In the genomic region with DNA sequence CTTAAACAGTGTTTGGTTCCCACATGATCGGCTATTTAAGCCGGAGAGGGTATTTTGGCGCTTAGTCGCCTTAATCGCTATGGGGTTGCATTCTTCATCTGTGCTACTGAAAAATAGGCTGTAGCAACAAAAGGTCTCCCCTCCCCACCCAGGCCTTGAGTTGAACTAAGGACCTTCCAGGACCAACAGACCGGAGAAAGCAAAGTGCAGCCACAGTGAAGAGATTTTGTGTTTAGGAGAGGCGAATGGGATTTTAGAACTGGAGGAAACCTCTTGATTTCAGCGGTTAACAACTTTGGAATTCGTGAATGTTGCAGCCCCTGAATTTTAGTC, we compare ENCODE assay signal across 8 cellular contexts. TPM values are rescaled to one million over a fixed set of nuclear protein-coding genes. Genes with fewer than 3 reads are reported as not detected.
DNase-seq lines count a peak whose midpoint lies in the region; ATAC-seq and TF ChIP-seq lines count a peak whose summit lies in the region.

No MANE protein-coding gene starts in this region.

- peaks cover 5 to 65% (median 31%) of the 10 kb centered on the region in 9 donors for H3K4me1 ChIP-seq in heart right ventricle
- no peaks in the 10 kb centered on the region for H3K4me1 ChIP-seq in urinary bladder (ENCODE audit: insufficient read depth)
- peaks cover 8% of the 10 kb centered on the region for H3K4me1 ChIP-seq in Karpas-422 (ENCODE audit: low read length)

- H4K20me1 ChIP-seq in Karpas-422 (ENCODE audit: insufficient read depth, low read depth, low read length) = no peaks in the 10 kb centered on the region; the same call in 1 of the 2 replicates

- peak overlapping the region; percentile 75 for H3K4me3 Mint-ChIP-seq in chondrocyte (ENCODE audit: unreplicated experiment)
- peak overlapping the region; percentile 85 for H3K4me3 Mint-ChIP-seq in mesothelial cell of epicardium

- H3K9me3 ChIP-seq in heart right ventricle (no peaks in the 10 kb centered on the region), Karpas-422 (ENCODE audit: low read length) (no peaks in the 10 kb centered on the region)

- H3K9me3 Mint-ChIP-seq in chondrocyte (ENCODE audit: low read depth) = no peaks in the 10 kb centered on the region
- H3K9me3 Mint-ChIP-seq in mesothelial cell of epicardium = no peaks in the 10 kb centered on the region

- 17 to 23% methylated on average over 9 of the region's 9 CpGs for WGBS in heart right ventricle, 2 donors
- WGBS in urinary bladder = 34% methylated on average over 9 of the region's 9 CpGs

- H3K36me3 ChIP-seq in heart right ventricle = no peaks in the 10 kb centered on the region
- H3K36me3 ChIP-seq in urinary bladder (ENCODE audit: insufficient read depth) = no peaks in the 10 kb centered on the region
- no peaks in the 10 kb centered on the region for H3K36me3 ChIP-seq in Karpas-422 (ENCODE audit: insufficient read depth, low read length)

- intact Hi-C loops in heart right ventricle (cut with DNase I) (loop anchor here in 6 of 10 donors (2.0 to 5.0 kb wide), 4 partner anchors 30 to 36 kb away; no protein-coding TSS in a partner anchor), Right ventricle myocardium superior (cut with DNase I) (loop anchor here (5.0 kb wide), 1 partner anchor 33 kb away; no protein-coding TSS in a partner anchor)

- H3K4me3 ChIP-seq in heart right ventricle (peak overlapping the region; percentile 60 to 94 (median 80)), urinary bladder (ENCODE audit: low read depth, low read length) (peak overlapping the region; percentile 69), Karpas-422 (ENCODE audit: low read length) (no peak overlapping the region)

- no peak overlapping the region for H3K27ac Mint-ChIP-seq in chondrocyte (ENCODE audit: unreplicated experiment)
- H3K27ac Mint-ChIP-seq in mesothelial cell of epicardium = peak overlapping the region; percentile 80

- H3K27me3 ChIP-seq in heart right ventricle (peaks cover 0 to 39% (median 0%) of the 10 kb centered on the region in 7 donors), Karpas-422 (ENCODE audit: low read length) (no peaks in the 10 kb centered on the region; the same call in 1 of the 2 replicates)

- H3K79me2 ChIP-seq in Karpas-422 (ENCODE audit: low read length) = no peaks in the 10 kb centered on the region

- ATAC-seq in heart right ventricle (no peak), Right ventricle myocardium superior (ENCODE audit: poor library complexity) (no peak)

- peaks cover 4% of the 10 kb centered on the region for H3K27me3 Mint-ChIP-seq in chondrocyte (ENCODE audit: low read depth)
- peaks cover 44% of the 10 kb centered on the region for H3K27me3 Mint-ChIP-seq in mesothelial cell of epicardium (ENCODE audit: low read depth)

- no peak for DNase-seq in heart right ventricle
- no peak for DNase-seq in Right ventricle myocardium superior
- DNase-seq in chondrocyte (ENCODE audit: low spot score) = no peak
- DNase-seq in mesothelial cell of epicardium (ENCODE audit: low spot score in 2 of 2, unreplicated experiment in 2 of 2) = no peak
- no peak for DNase-seq in middle frontal gyrus (ENCODE audit: extremely low spot score, low spot score)
- DNase-seq in Karpas-422 = no peak
- DNase-seq in hippocampal formation (lab: John Stamatoyannopoulos, UW) = no peak

- H3K9ac ChIP-seq in Karpas-422 (ENCODE audit: low read length) = no peak overlapping the region

- no peak overlapping the region for H2AFZ ChIP-seq in Karpas-422 (ENCODE audit: low read length)

- peak overlapping the region; percentile 64 to 97 (median 94) for H3K27ac ChIP-seq in heart right ventricle
- H3K27ac ChIP-seq in urinary bladder (ENCODE audit: low read depth) = no peak overlapping the region
- no peak overlapping the region for H3K27ac ChIP-seq in Karpas-422 (ENCODE audit: low read length)

- H3K9me2 ChIP-seq in Karpas-422 (replicated peaks; ENCODE audit: insufficient read depth, low read length) = no peaks in the 10 kb centered on the region

- H3K4me2 ChIP-seq in Karpas-422 (ENCODE audit: low read depth, low read length, poor library complexity, severe bottlenecking) = no peak overlapping the region

- H3K36me3 Mint-ChIP-seq in chondrocyte (ENCODE audit: low read depth) (no peaks in the 10 kb centered on the region), mesothelial cell of epicardium (no peaks in the 10 kb centered on the region)

- TF ChIP-seq CTCF in heart right ventricle (IDR thresholded peaks at IDR 0.05) = no peak
- no peak for TF ChIP-seq CTCF in chondrocyte (IDR thresholded peaks at IDR 0.05)
- no peak for TF ChIP-seq CTCF in mesothelial cell of epicardium (IDR thresholded peaks at IDR 0.05; ENCODE audit: unreplicated experiment)

- peaks cover 10% of the 10 kb centered on the region for H3K4me1 Mint-ChIP-seq in chondrocyte (ENCODE audit: low read depth)
- peaks cover 13% of the 10 kb centered on the region for H3K4me1 Mint-ChIP-seq in mesothelial cell of epicardium

RNA-seq across cellular contexts. Expression of gene ITGA6, which starts 1.4 kb away (rescaled TPM):
- total RNA-seq in heart right ventricle = 10 to 100 TPM; 36.0 to 68.3 (median 46.8) TPM
- polyA plus RNA-seq in heart right ventricle = 10 to 100 TPM; 22.1 to 23.9 TPM
- 44.4 TPM for total RNA-seq in Right ventricle myocardium superior
- 3.4 to 5.7 TPM (median 5.0 TPM) in 3 replicates for total RNA-seq in chondrocyte
- total RNA-seq in mesothelial cell of epicardium = 32.3 to 40.5 TPM (median 33.3 TPM) in 3 replicates
- total RNA-seq in urinary bladder = 171 TPM
- polyA plus RNA-seq in urinary bladder = 30.9 TPM
- total RNA-seq in Karpas-422 (2014; rRNA removed; shearing (Covaris generic); ENCODE audit: low replicate concordance) = 0.37 and 0.94 TPM in 2 replicates

Comparison
In these comparisons a context has a peak if more than half of its experiments do, and no peak if none do; other contexts are left out.
1. H3K27ac ChIP-seq: peak in heart right ventricle (10 of 10); none in urinary bladder (single experiment) and Karpas-422 (single experiment).